25 cellular contexts compared by ENCODE assay signal in the genomic region with DNA sequence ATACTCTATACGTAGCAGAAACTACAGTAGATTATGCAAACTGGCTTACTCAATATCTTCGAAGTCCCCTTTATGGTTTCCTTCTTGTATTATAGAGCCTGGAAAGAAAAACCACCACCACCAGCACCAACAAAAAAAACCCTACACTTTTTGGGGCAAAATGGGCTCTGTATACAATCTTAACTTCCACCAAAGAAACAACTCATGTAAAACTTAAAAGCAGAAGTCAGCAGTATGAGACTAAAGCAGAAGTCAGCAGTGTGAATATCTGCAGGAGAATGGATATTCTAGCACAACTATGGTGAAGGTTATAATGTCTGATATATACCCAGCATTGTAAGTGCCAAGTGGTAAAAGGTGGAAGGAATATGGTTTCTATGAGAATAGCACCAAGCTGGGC.
DNase-seq lines count a peak whose midpoint lies in the region; ATAC-seq and TF ChIP-seq lines count a peak whose summit lies in the region.
"Had no signal": no experiment of that assay in that cellular context is flagged by ENCODE, and none has a peak within 500 bp of the region (broad histone marks: within the 10 kb centered on the region; RNA-seq: fewer than 3 reads in every experiment).

No MANE protein-coding gene starts in this region.

- H3K4me1 ChIP-seq in Loucy (ENCODE audit: insufficient read depth, low read length, poor library complexity, severe bottlenecking) (peaks cover 6% of the 10 kb centered on the region), breast epithelium (no peaks in the 10 kb centered on the region), GM23338 (ENCODE audit: insufficient read depth) (no peaks in the 10 kb centered on the region)
- H3K4me1 ChIP-seq: HAP-1, parathyroid adenoma, uterus had no signal

- H3K36me3 ChIP-seq in Loucy (ENCODE audit: insufficient read depth, low read length) (0 out of 2 replicates have a peak, but pooled peaks cover 3% of the 10 kb centered on the region), breast epithelium (no peaks in the 10 kb centered on the region), GM23338 (ENCODE audit: insufficient read depth) (peaks cover 16% of the 10 kb centered on the region; the same call in 1 of the 2 replicates)
- H3K36me3 ChIP-seq: HAP-1, uterus had no signal

- H3K79me2 ChIP-seq in Loucy (ENCODE audit: insufficient read depth, low read length) (0 out of 2 replicates have a peak, but pooled peaks cover 4% of the 10 kb centered on the region), GM23338 (replicated peaks; ENCODE audit: insufficient read depth) (0 out of 2 replicates have a peak, but pooled peaks cover 6% of the 10 kb centered on the region)

- intact Hi-C loops in breast epithelium (cut with DNase I; ENCODE audit: low total_unique reads), result no loop called here
- intact Hi-C loops in activated T-helper 1 cell treated with anti-CD3 and anti-CD28 coated beads, Interleukin-12 subunit alpha, Interleukin-12 subunit beta, Interleukin-2, Interleukin-4 antibody, amounts not matched to agents 30 ng/mL and 10 ng/mL and 1 ng/mL, durations not matched to agents 14 hours and 24 hours and 36 hours (cut with micrococcal nuclease), result no loop called here

- DNase-seq in GDM1 (lab: John Stamatoyannopoulos, UW) (peak; percentile 25), SIG-M5 (lab: John Stamatoyannopoulos, UW) (peak; percentile 62), memory B cell (ENCODE audit: low spot score in 2 of 2) (no peak), breast epithelium (ENCODE audit: low spot score in 2 of 2) (no peak), GM23338 (ENCODE audit: low spot score) (no peak), amygdala (lab: John Stamatoyannopoulos, UW) (no peak)
- no peak for DNase-seq in activated T-helper 1 cell treated with anti-CD3 and anti-CD28 coated beads, Interleukin-12 subunit alpha, Interleukin-12 subunit beta, Interleukin-2, Interleukin-4 antibody, amounts not matched to agents 30 ng/mL and 10 ng/mL and 1 ng/mL, durations not matched to agents 14 hours and 24 hours and 36 hours (ENCODE audit: low spot score)
- DNase-seq: ACHN; activated CD8-positive, alpha-beta memory T cell treated with anti-CD3 and anti-CD28 coated beads for 24 hours; activated naive CD4-positive, alpha-beta T cell treated with anti-CD3 and anti-CD28 coated beads, Interleukin-2, amount 50 U/mL, for 16 hours; anterior cingulate cortex; caudate nucleus; dorsolateral prefrontal cortex; heart left ventricle; NCI-H1105; NCI-H2029; SK-N-SH; uterus had no signal

- H3K4me1 Mint-ChIP-seq in memory B cell (peaks cover 4% of the 10 kb centered on the region), GM23338 (peaks cover 3% of the 10 kb centered on the region; the same call in 1 of the 3 replicates)
- H3K4me1 Mint-ChIP-seq in activated T-helper 1 cell treated with anti-CD3 and anti-CD28 coated beads, Interleukin-12 subunit alpha, Interleukin-12 subunit beta, Interleukin-2, Interleukin-4 antibody, amounts not matched to agents 30 ng/mL and 10 ng/mL and 1 ng/mL, durations not matched to agents 14 hours and 24 hours and 36 hours (ENCODE audit: low read depth), result no peaks in the 10 kb centered on the region

- H3K9me2 ChIP-seq in Loucy (replicated peaks; ENCODE audit: low read depth, low read length) (no peaks in the 10 kb centered on the region), GM23338 (ENCODE audit: insufficient read depth) (no peaks in the 10 kb centered on the region)
- H3K9me2 ChIP-seq: SK-N-SH had no signal

- H3K4me3 Mint-ChIP-seq in memory B cell, result no peak overlapping the region
- H3K4me3 Mint-ChIP-seq in GM23338, result no peak overlapping the region
- no peak overlapping the region for H3K4me3 Mint-ChIP-seq in activated T-helper 1 cell treated with anti-CD3 and anti-CD28 coated beads, Interleukin-12 subunit alpha, Interleukin-12 subunit beta, Interleukin-2, Interleukin-4 antibody, amounts not matched to agents 30 ng/mL and 10 ng/mL and 1 ng/mL, durations not matched to agents 14 hours and 24 hours and 36 hours
- H3K4me3 Mint-ChIP-seq: mesothelial cell of epicardium; natural killer cell treated with Interleukin-12 subunit alpha and Interleukin-12 subunit beta and Interleukin-15 and Interleukin-18, amount 100 ng/mL, for 72 hours had no signal

- H3K9me3 Mint-ChIP-seq in memory B cell (peaks cover 7% of the 10 kb centered on the region), GM23338 (peaks cover 31% of the 10 kb centered on the region)
- H3K9me3 Mint-ChIP-seq in activated T-helper 1 cell treated with anti-CD3 and anti-CD28 coated beads, Interleukin-12 subunit alpha, Interleukin-12 subunit beta, Interleukin-2, Interleukin-4 antibody, amounts not matched to agents 30 ng/mL and 10 ng/mL and 1 ng/mL, durations not matched to agents 14 hours and 24 hours and 36 hours, result peaks cover 19% of the 10 kb centered on the region
- H3K9me3 Mint-ChIP-seq: natural killer cell treated with Interleukin-12 subunit alpha and Interleukin-12 subunit beta and Interleukin-15 and Interleukin-18, amount 100 ng/mL, for 72 hours had no signal

- no peak for TF ChIP-seq CTCF in Loucy (conservative IDR thresholded peaks at IDR 0.05; ENCODE audit: low read length)
- TF ChIP-seq CTCF in breast epithelium (IDR thresholded peaks at IDR 0.05), result no peak
- TF ChIP-seq CTCF in GM23338 (conservative IDR thresholded peaks at IDR 0.05; ENCODE audit: low read depth in 2 of 2), result no peak

- H4K20me1 ChIP-seq in Loucy (ENCODE audit: insufficient read depth, low read length, poor library complexity, severe bottlenecking), result no peaks in the 10 kb centered on the region
- H4K20me1 ChIP-seq in GM23338 (replicated peaks; ENCODE audit: insufficient read depth), result no peaks in the 10 kb centered on the region
- H4K20me1 ChIP-seq: BLaER1 treated with 17β-estradiol and CSF1 and Interleukin-3, amounts not matched to agents 10 nM and 100 nM had no signal

- H2AFZ ChIP-seq in Loucy (ENCODE audit: low read length) (no peak overlapping the region), GM23338 (no peak overlapping the region)
- H2AFZ ChIP-seq: parathyroid adenoma had no signal

- H3K4me3 ChIP-seq in Loucy (ENCODE audit: low read length, poor library complexity, severe bottlenecking) (peak overlapping the region; percentile 52), breast epithelium (no peak overlapping the region), GM23338 (no peak overlapping the region)
- H3K4me3 ChIP-seq: BLaER1 treated with 17β-estradiol and CSF1 and Interleukin-3, amounts not matched to agents 10 nM and 100 nM; dorsolateral prefrontal cortex; HAP-1; heart left ventricle; uterus had no signal

- H3K27ac Mint-ChIP-seq in memory B cell, result no peak overlapping the region
- H3K27ac Mint-ChIP-seq in GM23338, result no peak overlapping the region
- no peak overlapping the region for H3K27ac Mint-ChIP-seq in activated T-helper 1 cell treated with anti-CD3 and anti-CD28 coated beads, Interleukin-12 subunit alpha, Interleukin-12 subunit beta, Interleukin-2, Interleukin-4 antibody, amounts not matched to agents 30 ng/mL and 10 ng/mL and 1 ng/mL, durations not matched to agents 14 hours and 24 hours and 36 hours
- H3K27ac Mint-ChIP-seq: mesothelial cell of epicardium had no signal

- H3K27me3 ChIP-seq in Loucy (ENCODE audit: insufficient read depth, low read length, poor library complexity, severe bottlenecking) (no peaks in the 10 kb centered on the region), breast epithelium (no peaks in the 10 kb centered on the region), GM23338 (ENCODE audit: insufficient read depth) (no peaks in the 10 kb centered on the region)
- H3K27me3 ChIP-seq: BLaER1 treated with 17β-estradiol and CSF1 and Interleukin-3, amounts not matched to agents 10 nM and 100 nM; dorsolateral prefrontal cortex; heart left ventricle; uterus had no signal

- peak overlapping the region; percentile 57 for H3K9ac ChIP-seq in Loucy (ENCODE audit: low read depth, low read length, poor library complexity, severe bottlenecking)
- H3K9ac ChIP-seq: BLaER1 treated with 17β-estradiol and CSF1 and Interleukin-3, amounts not matched to agents 10 nM and 100 nM; parathyroid adenoma; SK-N-SH had no signal

- no peaks in the 10 kb centered on the region for H3F3A ChIP-seq in Loucy (ENCODE audit: low read depth)
- H3F3A ChIP-seq in GM23338 (replicated peaks; ENCODE audit: low read depth), result no peaks in the 10 kb centered on the region

- peaks cover 20% of the 10 kb centered on the region for H3K36me3 Mint-ChIP-seq in memory B cell
- peaks cover 36% of the 10 kb centered on the region for H3K36me3 Mint-ChIP-seq in GM23338 (ENCODE audit: low read depth)
- H3K36me3 Mint-ChIP-seq in activated T-helper 1 cell treated with anti-CD3 and anti-CD28 coated beads, Interleukin-12 subunit alpha, Interleukin-12 subunit beta, Interleukin-2, Interleukin-4 antibody, amounts not matched to agents 30 ng/mL and 10 ng/mL and 1 ng/mL, durations not matched to agents 14 hours and 24 hours and 36 hours (ENCODE audit: low read depth), result no peaks in the 10 kb centered on the region

- TF ChIP-seq POLR2A in breast epithelium (IDR thresholded peaks at IDR 0.05), result no peak

- H3K4me2 ChIP-seq in Loucy (ENCODE audit: low read depth, low read length, poor library complexity, severe bottlenecking), result peak overlapping the region; percentile 36
- no peak overlapping the region for H3K4me2 ChIP-seq in GM23338
- H3K4me2 ChIP-seq: SK-N-SH had no signal

- H3K9me3 ChIP-seq in Loucy (ENCODE audit: insufficient read depth, low read depth, low read length) (peaks cover 10% of the 10 kb centered on the region; the same call in 1 of the 2 replicates), breast epithelium (peaks cover 19 to 21% of the 10 kb centered on the region in 2 donors)

- ATAC-seq in memory B cell (ENCODE audit: low read depth) (peak; percentile 37), GM23338 (no peak)
- ATAC-seq: activated CD4-positive, CD25-positive, alpha-beta regulatory T cell treated with anti-CD3 and anti-CD28 coated beads, Interleukin-2, amount 50 U/mL, for 24 hours had no signal

- no peaks in the 10 kb centered on the region for H3K27me3 Mint-ChIP-seq in memory B cell
- no peaks in the 10 kb centered on the region for H3K27me3 Mint-ChIP-seq in GM23338 (ENCODE audit: insufficient read depth, low read depth, poor library complexity)
- peaks cover 3% of the 10 kb centered on the region for H3K27me3 Mint-ChIP-seq in activated T-helper 1 cell treated with anti-CD3 and anti-CD28 coated beads, Interleukin-12 subunit alpha, Interleukin-12 subunit beta, Interleukin-2, Interleukin-4 antibody, amounts not matched to agents 30 ng/mL and 10 ng/mL and 1 ng/mL, durations not matched to agents 14 hours and 24 hours and 36 hours (ENCODE audit: insufficient read depth)
- H3K27me3 Mint-ChIP-seq: natural killer cell treated with Interleukin-12 subunit alpha and Interleukin-12 subunit beta and Interleukin-15 and Interleukin-18, amount 100 ng/mL, for 72 hours had no signal

- H3K27ac ChIP-seq in breast epithelium, result no peak overlapping the region
- no peak overlapping the region for H3K27ac ChIP-seq in GM23338 (ENCODE audit: low read depth)
- H3K27ac ChIP-seq: dorsolateral prefrontal cortex, parathyroid adenoma, uterus had no signal

Comparison
In these comparisons a context has a peak if more than half of its experiments do, and no peak if none do; other contexts are left out.
1. DNase-seq: peak in GDM1 (single experiment) and SIG-M5 (single experiment); none in memory B cell (0 of 2), breast epithelium (0 of 2), GM23338 (single experiment), amygdala (0 of 56) and activated T-helper 1 cell treated with anti-CD3 and anti-CD28 coated beads, Interleukin-12 subunit alpha, Interleukin-12 subunit beta, Interleukin-2, Interleukin-4 antibody, amounts not matched to agents 30 ng/mL and 10 ng/mL and 1 ng/mL, durations not matched to agents 14 hours and 24 hours and 36 hours (single experiment).